Comparison of ENCODE assay signal across 32 cellular contexts in the genomic region with DNA sequence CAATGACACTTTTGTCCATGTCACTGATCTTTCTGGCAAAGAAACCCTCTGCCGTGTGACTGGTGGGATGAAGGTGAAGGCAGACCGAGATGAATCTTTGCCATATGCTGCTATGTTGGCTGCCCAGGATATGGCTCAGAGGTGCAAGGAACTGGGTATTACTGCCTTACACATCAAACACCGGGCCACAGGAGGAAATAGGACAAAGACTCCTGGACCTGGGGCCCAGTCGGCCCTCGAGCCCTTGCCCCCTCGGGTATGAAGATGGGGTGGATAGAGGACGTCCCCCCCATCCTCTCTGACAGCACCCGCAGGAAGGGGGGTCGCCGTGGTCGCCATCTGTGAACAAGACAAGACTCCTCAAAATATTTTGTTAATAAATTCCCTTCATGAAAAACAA. TPM values are rescaled to one million over a fixed set of nuclear protein-coding genes. Genes with fewer than 3 reads are reported as not detected.
"Had no signal": no experiment of that assay in that cellular context is flagged by ENCODE, and none has a peak within 500 bp of the region (broad histone marks: within the 10 kb centered on the region; RNA-seq: fewer than 3 reads in every experiment).

No MANE protein-coding gene starts in this region.

- H3K4me1 Mint-ChIP-seq: immature natural killer cell had no signal

- ATAC-seq: foreskin keratinocyte; gastroesophageal sphincter; heart right ventricle; left colon; lower lobe of right lung; mucosa of descending colon; natural killer cell treated with Interleukin-12 subunit alpha and Interleukin-12 subunit beta and Interleukin-15 and Interleukin-18, amount 100 ng/mL, for 72 hours; sciatic nerve; stimulated activated memory B cell treated with anti-CD40 and anti-IgM and Interleukin-4, amounts not matched to agents 10 μg/mL and 1 μg/mL and 100 μg/mL, for 72 hours; stimulated activated naive CD8-positive, alpha-beta T cell treated with anti-CD3 and anti-CD28 coated beads, Interleukin-15, Interleukin-2, amounts not matched to agents 100 U/mL and 50 U/mL, for 24 hours had no signal

- H3K27ac ChIP-seq: colonic mucosa, esophagus muscularis mucosa, foreskin keratinocyte, gastroesophageal sphincter, heart right ventricle, left ventricle myocardium inferior, lower lobe of right lung, parathyroid adenoma, suprapubic skin, transverse colon, vagina had no signal

- H3K4me1 ChIP-seq: colonic mucosa, foreskin keratinocyte, suprapubic skin had no signal

- H3K4me3 Mint-ChIP-seq: dendritic cell treated with granulocyte-macrophage colony-stimulating factor and Interleukin-4, amounts not matched to agents 40 ng/mL and 50 ng/mL, for 4 days; immature natural killer cell; memory B cell; mesothelial cell of epicardium; natural killer cell treated with Interleukin-12 subunit alpha and Interleukin-12 subunit beta and Interleukin-15 and Interleukin-18, amount 100 ng/mL, for 72 hours; neural crest cell; stimulated activated memory B cell treated with anti-CD40 and anti-IgM and Interleukin-4, amounts not matched to agents 10 μg/mL and 1 μg/mL and 100 μg/mL, for 72 hours had no signal

- H3K27me3 Mint-ChIP-seq: memory B cell, progenitor cell of endocrine pancreas had no signal

- H3K9me3 Mint-ChIP-seq: dendritic cell treated with granulocyte-macrophage colony-stimulating factor and Interleukin-4, amounts not matched to agents 40 ng/mL and 50 ng/mL, for 4 days; memory B cell; mesothelial cell of epicardium; stimulated activated memory B cell treated with anti-CD40 and anti-IgM and Interleukin-4, amounts not matched to agents 10 μg/mL and 1 μg/mL and 100 μg/mL, for 72 hours had no signal

- H3K36me3 Mint-ChIP-seq: immature natural killer cell; mesothelial cell of epicardium; naive B cell; natural killer cell treated with Interleukin-12 subunit alpha and Interleukin-12 subunit beta and Interleukin-15 and Interleukin-18, amount 100 ng/mL, for 72 hours; stimulated activated memory B cell treated with anti-CD40 and anti-IgM and Interleukin-4, amounts not matched to agents 10 μg/mL and 1 μg/mL and 100 μg/mL, for 72 hours had no signal

- H3K36me3 ChIP-seq: colonic mucosa, esophagus muscularis mucosa, gastroesophageal sphincter, heart right ventricle, left ventricle myocardium inferior, lower lobe of right lung, suprapubic skin, transverse colon, vagina had no signal

- H3K9ac ChIP-seq: parathyroid adenoma had no signal

- H3K4me3 ChIP-seq: colonic mucosa, esophagus muscularis mucosa, gastroesophageal sphincter, heart right ventricle, left ventricle myocardium inferior, lower lobe of right lung, mucosa of descending colon, smooth muscle cell, suprapubic skin, transverse colon, vagina had no signal

- H3K27me3 ChIP-seq: colonic mucosa, esophagus muscularis mucosa, gastroesophageal sphincter, heart right ventricle, suprapubic skin, transverse colon, vagina had no signal

- H3K9me3 ChIP-seq: colonic mucosa, esophagus muscularis mucosa, gastroesophageal sphincter, heart right ventricle, left ventricle myocardium inferior, lower lobe of right lung, mucosa of descending colon, suprapubic skin, transverse colon, vagina had no signal

- DNase-seq: colonic mucosa; effector CD8-positive, alpha-beta T cell; foreskin keratinocyte; heart right ventricle; hippocampal formation; immature natural killer cell; islet precursor cell; kidney glomerular epithelial cell; left colon; left ventricle myocardium inferior; lower lobe of right lung; mucosa of descending colon; naive B cell; stimulated activated CD4-positive, alpha-beta T cell treated with anti-CD3 and anti-CD28 coated beads, Interleukin-12 subunit alpha, Interleukin-12 subunit beta, amount 100 ng/mL, for 4 hours; stimulated activated CD4-positive, alpha-beta T cell treated with anti-CD3 and anti-CD28 coated beads, Interleukin-1b, Interleukin-23, amount 100 ng/mL, for 48 hours; stimulated activated CD4-positive, alpha-beta T cell treated with anti-CD3 and anti-CD28 coated beads, Interleukin-4, amount 100 ng/mL, for 24 hours; stimulated activated naive CD8-positive, alpha-beta T cell treated with anti-CD3 and anti-CD28 coated beads, Interleukin-15, Interleukin-2, amounts not matched to agents 100 U/mL and 50 U/mL, for 24 hours; transverse colon had no signal

- H3K27ac Mint-ChIP-seq: dendritic cell treated with granulocyte-macrophage colony-stimulating factor and Interleukin-4, amounts not matched to agents 40 ng/mL and 50 ng/mL, for 4 days; immature natural killer cell; memory B cell; natural killer cell treated with Interleukin-12 subunit alpha and Interleukin-12 subunit beta and Interleukin-15 and Interleukin-18, amount 100 ng/mL, for 72 hours; progenitor cell of endocrine pancreas; stimulated activated memory B cell treated with anti-CD40 and anti-IgM and Interleukin-4, amounts not matched to agents 10 μg/mL and 1 μg/mL and 100 μg/mL, for 72 hours had no signal

RNA-seq across cellular contexts. Expression of a gene that starts 12.0 kb away (rescaled TPM):
- total RNA-seq: natural killer cell treated with Interleukin-12 subunit alpha and Interleukin-12 subunit beta and Interleukin-15 and Interleukin-18, amount 100 ng/mL, for 72 hours had no signal
